In the genomic region with DNA sequence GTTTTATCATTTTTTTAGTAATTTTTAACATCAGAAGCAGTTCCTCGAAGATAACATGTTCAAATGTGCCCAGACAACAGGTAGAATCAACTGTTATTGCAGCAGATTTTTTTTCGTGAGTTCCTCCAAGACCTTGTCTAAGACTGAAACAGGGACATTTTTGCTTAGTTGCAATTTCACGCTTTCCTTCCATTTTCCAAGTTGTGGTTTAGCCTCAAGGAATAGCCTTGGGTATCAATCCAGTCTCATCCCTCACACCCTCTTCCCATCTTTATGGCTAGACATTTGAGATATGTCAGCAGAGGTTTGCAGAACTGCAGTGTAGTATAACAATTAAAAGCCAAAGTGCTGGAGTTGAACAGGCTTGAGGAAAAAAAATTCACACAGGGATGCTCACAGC, we compare ENCODE assay signal across 35 cellular contexts.
"Had no signal": no experiment of that assay in that cellular context is flagged by ENCODE, and none has a peak within 500 bp of the region (broad histone marks: within the 10 kb centered on the region; RNA-seq: fewer than 3 reads in every experiment).

No MANE protein-coding gene starts in this region.

- H3K9me3 ChIP-seq: MG63 had no signal

- H3K4me3 ChIP-seq: MG63 had no signal

- DNase-seq: Karpas-422, Kasumi-1, MG63, MM.1S, MV-4-11, NCI-H1048, NCI-H1092, NCI-H1092 treated with DMSO at 0.1 percent for 48 hours, NCI-H1105, NCI-H1105 treated with DMSO at 0.1 percent for 48 hours, NCI-H1417, NCI-H1417 treated with DMSO at 0.1 percent for 48 hours, NCI-H1436, NCI-H1436 treated with DMSO at 0.1 percent for 48 hours, NCI-H146, NCI-H1694, NCI-H1694 treated with DMSO at 0.1 percent for 48 hours, NCI-H187, NCI-H187 treated with DMSO at 0.1 percent for 48 hours, NCI-H1930, NCI-H2029, NCI-H2029 treated with DMSO at 0.1 percent for 48 hours, NCI-H2081, NCI-H2081 treated with DMSO at 0.1 percent for 48 hours, NCI-H2107, NCI-H2171, NCI-H2171 treated with DMSO at 0.1 percent for 48 hours, NCI-H2227 treated with DMSO at 0.1 percent for 48 hours, NCI-H226, NCI-H345, NCI-H446, NCI-H446 treated with DMSO at 0.1 percent for 48 hours, NCI-H510A, NCI-H510A treated with DMSO at 0.1 percent for 48 hours, NCI-H524 had no signal

- H3K36me3 ChIP-seq: MG63 had no signal

- H3K27me3 ChIP-seq: MG63 had no signal
